In genomic region chr1:241180569-241180968, GRCh38 we compare ENCODE assay signal across 35 cellular contexts.
"Had no signal": no experiment of that assay in that cellular context is flagged by ENCODE, and none has a peak within 500 bp of the region (broad histone marks: within the 10 kb centered on the region; RNA-seq: fewer than 3 reads in every experiment).

No MANE protein-coding gene starts in this region.

- DNase-seq: Karpas-422, Kasumi-1, MG63, MM.1S, MV-4-11, NCI-H1048, NCI-H1092, NCI-H1092 treated with DMSO at 0.1 percent for 48 hours, NCI-H1105, NCI-H1105 treated with DMSO at 0.1 percent for 48 hours, NCI-H1417, NCI-H1417 treated with DMSO at 0.1 percent for 48 hours, NCI-H1436, NCI-H1436 treated with DMSO at 0.1 percent for 48 hours, NCI-H146, NCI-H1694, NCI-H1694 treated with DMSO at 0.1 percent for 48 hours, NCI-H187, NCI-H187 treated with DMSO at 0.1 percent for 48 hours, NCI-H1930, NCI-H2029, NCI-H2029 treated with DMSO at 0.1 percent for 48 hours, NCI-H2081, NCI-H2081 treated with DMSO at 0.1 percent for 48 hours, NCI-H2107, NCI-H2171, NCI-H2171 treated with DMSO at 0.1 percent for 48 hours, NCI-H2227 treated with DMSO at 0.1 percent for 48 hours, NCI-H226, NCI-H345, NCI-H446, NCI-H446 treated with DMSO at 0.1 percent for 48 hours, NCI-H510A, NCI-H510A treated with DMSO at 0.1 percent for 48 hours, NCI-H524 had no signal

- H3K9me3 ChIP-seq: MG63 had no signal

- H3K4me3 ChIP-seq: MG63 had no signal

- H3K36me3 ChIP-seq: MG63 had no signal
